In genomic region chr21:35066824-35067223, GRCh38 we compare ENCODE assay signal across 4 cellular contexts.
"Had no signal": no experiment of that assay in that cellular context is flagged by ENCODE, and none has a peak within 500 bp of the region (broad histone marks: within the 10 kb centered on the region; RNA-seq: fewer than 3 reads in every experiment).

No MANE protein-coding gene starts in this region.

- H3K4me2 ChIP-seq: GM23338 had no signal

- H3K9me3 Mint-ChIP-seq: GM23338, H9, IgD-negative memory B cell had no signal

- H3K4me3 ChIP-seq: GM23338 had no signal

- H3K4me1 Mint-ChIP-seq: GM23338 had no signal

- DNase-seq: H9, HCEC 1CT had no signal

- H3K4me3 Mint-ChIP-seq: GM23338, H9, IgD-negative memory B cell had no signal

- ATAC-seq: GM23338 had no signal

- H2AFZ ChIP-seq: GM23338 had no signal

- H3K36me3 Mint-ChIP-seq: IgD-negative memory B cell had no signal

- H3K27ac Mint-ChIP-seq: GM23338, H9, IgD-negative memory B cell had no signal
